Comparison of ENCODE assay signal across 8 cellular contexts in genomic region chr6:26268659-26269402, GRCh38.
DNase-seq lines count a peak whose midpoint lies in the region; ATAC-seq and TF ChIP-seq lines count a peak whose summit lies in the region.

No MANE protein-coding gene starts in this region.

- peaks cover 0 to 6% (median 0%) of the 10 kb centered on the region in 3 donors for H3K9me3 ChIP-seq in body of pancreas

- no peak overlapping the region for H3K27ac Mint-ChIP-seq in activated CD4-positive, alpha-beta T cell treated with anti-CD3 and anti-CD28 coated beads, Interleukin-2, amount 10 ng/mL, durations not matched to agents 7 days and 5 days
- H3K27ac Mint-ChIP-seq in osteocyte (ENCODE audit: unreplicated experiment), result peak overlapping the region; percentile 44

- POLR2A ChIA-PET in activated CD4-positive, alpha-beta T cell treated with anti-CD3 and anti-CD28 coated beads, Interleukin-2, amount 10 ng/mL, durations not matched to agents 7 days and 5 days (lab: Charles Lee), result interaction anchor here (0.8 to 5.8 kb wide), 5 partner anchors 12 to 53 kb away, joined by 3 to 65 read pairs (median 10); a partner anchor contains a TSS

- H3K27me3 Mint-ChIP-seq in activated CD4-positive, alpha-beta T cell treated with anti-CD3 and anti-CD28 coated beads, Interleukin-2, amount 10 ng/mL, durations not matched to agents 7 days and 5 days, result no peaks in the 10 kb centered on the region
- H3K27me3 Mint-ChIP-seq in osteocyte (ENCODE audit: unreplicated experiment), result no peaks in the 10 kb centered on the region

- 64 to 68% methylated on average over 19 of the region's 19 CpGs for WGBS in body of pancreas, 2 donors

- TF ChIP-seq CTCF in body of pancreas (IDR thresholded peaks at IDR 0.05) (no peak), osteocyte (IDR thresholded peaks at IDR 0.05) (no peak)

- H3K36me3 Mint-ChIP-seq in activated CD4-positive, alpha-beta T cell treated with anti-CD3 and anti-CD28 coated beads, Interleukin-2, amount 10 ng/mL, durations not matched to agents 7 days and 5 days (ENCODE audit: low read depth), result no peaks in the 10 kb centered on the region
- no peaks in the 10 kb centered on the region for H3K36me3 Mint-ChIP-seq in osteocyte (ENCODE audit: unreplicated experiment)

- intact Hi-C loops in body of pancreas (cut with DNase I), result no loop called here

- no peaks in the 10 kb centered on the region for H3K9me3 Mint-ChIP-seq in activated CD4-positive, alpha-beta T cell treated with anti-CD3 and anti-CD28 coated beads, Interleukin-2, amount 10 ng/mL, durations not matched to agents 7 days and 5 days
- H3K9me3 Mint-ChIP-seq in osteocyte (ENCODE audit: unreplicated experiment), result no peaks in the 10 kb centered on the region

- no peak overlapping the region for H3K4me3 ChIP-seq in body of pancreas

- ATAC-seq in body of pancreas (peak; percentile 31), HG03108 (IDR thresholded peaks at IDR 0.05; ENCODE audit: unreplicated experiment) (no peak)

- peaks cover 23% of the 10 kb centered on the region for H3K4me1 ChIP-seq in body of pancreas

- peaks cover 27% of the 10 kb centered on the region for H3K4me1 Mint-ChIP-seq in activated CD4-positive, alpha-beta T cell treated with anti-CD3 and anti-CD28 coated beads, Interleukin-2, amount 10 ng/mL, durations not matched to agents 7 days and 5 days
- peaks cover 35% of the 10 kb centered on the region for H3K4me1 Mint-ChIP-seq in osteocyte (ENCODE audit: unreplicated experiment)

- CTCF ChIA-PET in activated CD4-positive, alpha-beta T cell treated with anti-CD3 and anti-CD28 coated beads, Interleukin-2, amount 10 ng/mL, durations not matched to agents 7 days and 5 days (lab: Charles Lee), result interaction anchor here (0.8 to 4.1 kb wide), 5 partner anchors 10 to 18 kb away, joined by 3 to 25 read pairs (median 10); a partner anchor contains a TSS

- H3K36me3 ChIP-seq in body of pancreas (replicated peaks in 1 of 2; ENCODE audit: insufficient read depth in 1 of 2, low read depth in 2 of 2), result no peaks in the 10 kb centered on the region

- peaks cover 6 to 29% of the 10 kb centered on the region in 2 donors for H3K27me3 ChIP-seq in body of pancreas

- no peak overlapping the region for H3K4me3 Mint-ChIP-seq in activated CD4-positive, alpha-beta T cell treated with anti-CD3 and anti-CD28 coated beads, Interleukin-2, amount 10 ng/mL, durations not matched to agents 7 days and 5 days
- H3K4me3 Mint-ChIP-seq in osteocyte (ENCODE audit: unreplicated experiment), result no peak overlapping the region

- TF ChIP-seq POLR2A in body of pancreas (IDR thresholded peaks at IDR 0.05), result no peak

- peak; percentile 63 for DNase-seq in activated CD4-positive, alpha-beta T cell treated with anti-CD3 and anti-CD28 coated beads for 48 hours
- DNase-seq in activated CD4-positive, alpha-beta T cell treated with anti-CD3 and anti-CD28 coated beads, Interleukin-2, amount 10 ng/mL, durations not matched to agents 7 days and 5 days, result no peak
- DNase-seq in NCI-H345 (lab: John Stamatoyannopoulos, UW), result peak; percentile 71
- no peak for DNase-seq in body of pancreas
- no peak for DNase-seq in osteocyte (ENCODE audit: extremely low spot score, unreplicated experiment)
- DNase-seq in SKM-1 (lab: John Stamatoyannopoulos, UW; ENCODE audit: unreplicated experiment), result no peak
- no peak for DNase-seq in inferior parietal cortex (ENCODE audit: extremely low spot score)

- no peak overlapping the region for H3K27ac ChIP-seq in body of pancreas

Comparison
In these comparisons a context has a peak if more than half of its experiments do, and no peak if none do; other contexts are left out.
1. DNase-seq: peak in activated CD4-positive, alpha-beta T cell treated with anti-CD3 and anti-CD28 coated beads for 48 hours (single experiment) and NCI-H345 (single experiment); none in activated CD4-positive, alpha-beta T cell treated with anti-CD3 and anti-CD28 coated beads, Interleukin-2, amount 10 ng/mL, durations not matched to agents 7 days and 5 days (single experiment), body of pancreas (0 of 4), osteocyte (single experiment), SKM-1 (single experiment) and inferior parietal cortex (single experiment).